Comparison of ENCODE assay signal across 13 cellular contexts in the genomic region with DNA sequence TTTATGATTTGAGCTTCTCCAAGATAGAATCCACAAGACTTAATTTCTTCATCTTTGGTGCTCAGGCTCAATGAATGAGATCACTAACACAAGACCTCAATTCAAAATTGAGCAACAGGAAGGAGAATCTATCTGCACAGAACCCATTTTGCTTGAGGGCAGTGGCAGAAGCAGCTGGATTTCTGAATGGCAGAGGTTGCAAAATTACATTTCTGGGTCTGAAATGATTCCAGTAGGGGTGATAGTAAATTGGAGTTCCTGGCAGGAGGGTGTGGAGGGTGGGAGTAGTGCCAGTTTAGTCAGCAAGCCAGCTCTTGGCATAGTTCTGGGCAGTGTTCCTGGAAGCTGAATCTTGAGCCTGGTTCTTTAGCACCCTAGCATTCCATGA.
A peak's percentile ranks its signal among the peaks of the same experiment; 100 is the strongest.
DNase-seq lines count a peak whose midpoint lies in the region; ATAC-seq, FAIRE-seq and TF ChIP-seq lines count a peak whose summit lies in the region.
"Had no signal": no experiment of that assay in that cellular context is flagged by ENCODE, and none has a peak within 500 bp of the region (broad histone marks: within the 10 kb centered on the region; RNA-seq: fewer than 3 reads in every experiment).

No MANE protein-coding gene starts in this region.

- peak; percentile 54 for DNase-seq in AG09319 (ENCODE audit: extremely low read depth, low read depth)
- DNase-seq in HTR-8/SVneo (ENCODE audit: insufficient read length, low spot score) = peak; percentile 10
- peak; percentile 76 for DNase-seq in choroid plexus epithelial cell (ENCODE audit: low read depth)
- peak; percentile 71 for DNase-seq in myocyte (ENCODE audit: low read depth)
- no peak for DNase-seq in GM10266 (ENCODE audit: extremely low spot score)
- no peak for DNase-seq in retina
- DNase-seq: activated CD4-positive, alpha-beta T cell treated with anti-CD3 and anti-CD28 coated beads, Interleukin-2, amount 10 ng/mL, durations not matched to agents 7 days and 5 days; activated naive CD4-positive, alpha-beta T cell treated with Interleukin-2 at 50 U/mL for 16 hours; Calu3; NCI-H345; stimulated activated naive B cell treated with anti-CD40 and anti-IgM and Interleukin-4, amounts not matched to agents 10 μg/mL and 1 μg/mL and 100 μg/mL, for 72 hours had no signal

- no peaks in the 10 kb centered on the region for H3K36me3 ChIP-seq in gastroesophageal sphincter

- no peak overlapping the region for H3K27ac ChIP-seq in gastroesophageal sphincter

- H3K4me3 ChIP-seq in choroid plexus epithelial cell (ENCODE audit: low read depth, low read length) (no peak overlapping the region), gastroesophageal sphincter (no peak overlapping the region)

- TF ChIP-seq EP300 in gastroesophageal sphincter (IDR thresholded peaks at IDR 0.05) = no peak

- no peak for ATAC-seq in GM18498 (IDR thresholded peaks at IDR 0.05; ENCODE audit: unreplicated experiment)
- no peak for ATAC-seq in gastroesophageal sphincter
- ATAC-seq: stimulated activated naive B cell treated with anti-CD40 and anti-IgM and Interleukin-4, amounts not matched to agents 10 μg/mL and 1 μg/mL and 100 μg/mL, for 72 hours had no signal

- no peak for FAIRE-seq in HTR-8/SVneo (lab: Jason Lieb, UNC)

- H3K27me3 ChIP-seq in gastroesophageal sphincter = peaks cover 3% of the 10 kb centered on the region

- no peak for TF ChIP-seq CTCF in AG09319 (IDR thresholded peaks at IDR 0.05; ENCODE audit: low read depth, low read length)
- no peak for TF ChIP-seq CTCF in choroid plexus epithelial cell (conservative IDR thresholded peaks at IDR 0.05; ENCODE audit: low read depth, low read length)
- no peak for TF ChIP-seq CTCF in GM10266 (IDR thresholded peaks at IDR 0.05; ENCODE audit: control insufficient read depth, insufficient read depth, low read depth, missing control alignments)
- no peak for TF ChIP-seq CTCF in gastroesophageal sphincter (IDR thresholded peaks at IDR 0.05)

- H3K9me3 ChIP-seq in gastroesophageal sphincter = no peaks in the 10 kb centered on the region

- peaks cover 0 to 9% (median 0%) of the 10 kb centered on the region in 3 donors for H3K4me1 ChIP-seq in gastroesophageal sphincter

- TF ChIP-seq POLR2A in gastroesophageal sphincter (IDR thresholded peaks at IDR 0.05) = no peak

Comparison
In these comparisons a context has a peak if more than half of its experiments do, and no peak if none do; other contexts are left out.
1. DNase-seq: peak in AG09319 (single experiment), HTR-8/SVneo (single experiment), choroid plexus epithelial cell (single experiment) and myocyte (single experiment); none in GM10266 (single experiment) and retina (single experiment).